ENCODE assay signal across 22 cellular contexts in the genomic region with DNA sequence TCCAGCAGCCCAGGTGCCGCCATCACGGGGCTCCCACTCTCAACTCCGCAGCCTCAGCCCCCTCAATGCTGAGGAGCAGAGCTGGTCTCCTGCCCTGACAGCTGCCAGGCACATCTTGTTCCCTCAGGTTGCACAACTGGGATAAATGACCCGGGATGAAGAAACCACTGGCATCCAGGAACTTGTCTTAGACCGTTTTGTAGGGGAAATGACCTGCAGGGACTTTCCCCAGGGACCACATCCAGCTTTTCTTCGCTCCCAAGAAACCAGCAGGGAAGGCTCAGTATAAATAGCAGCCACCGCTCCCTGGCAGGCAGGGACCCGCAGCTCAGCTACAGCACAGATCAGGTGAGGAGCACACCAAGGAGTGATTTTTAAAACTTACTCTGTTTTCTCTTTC. TPM values are rescaled to one million over a fixed set of nuclear protein-coding genes. Genes with fewer than 3 reads are reported as not detected.
DNase-seq lines count a peak whose midpoint lies in the region; ATAC-seq, FAIRE-seq and TF ChIP-seq lines count a peak whose summit lies in the region.
"Had no signal": no experiment of that assay in that cellular context is flagged by ENCODE, and none has a peak within 500 bp of the region (broad histone marks: within the 10 kb centered on the region; RNA-seq: fewer than 3 reads in every experiment).

A gene (plus strand): TSS at position 316 of the 400 bp plus-strand sequence. CDS start 624 bp downstream, outside the sequence.

- H3K27me3 ChIP-seq in lung (ENCODE audit: control insufficient read depth, insufficient read depth) (no peaks in the 10 kb centered on the region), tibial nerve (no peaks in the 10 kb centered on the region)
- H3K27me3 ChIP-seq: Peyer's patch had no signal

- CTCF ChIA-PET in T-cell (lab: Charles Lee): interaction anchor here in 1 of 2 donors (0.6 kb wide), 1 partner anchor 358 kb away, joined by 4 read pairs; no protein-coding TSS in a partner anchor

- H3K4me3 ChIP-seq in epithelial cell of esophagus (ENCODE audit: low read length) (no peak within 1 kb of the TSS), lung (no peak within 1 kb of the TSS), tibial nerve (no peak within 1 kb of the TSS)
- H3K4me3 ChIP-seq: Peyer's patch had no signal

- POLR2A ChIA-PET in T-cell (lab: Charles Lee): no interaction called here

- no peaks in the 10 kb centered on the region for H3K9me3 ChIP-seq in lung (ENCODE audit: control insufficient read depth in 2 of 2, insufficient read depth in 1 of 2, low read length in 1 of 2)
- H3K9me3 ChIP-seq in tibial nerve: no peaks in the 10 kb centered on the region
- H3K9me3 ChIP-seq: Peyer's patch had no signal

- TF ChIP-seq CTCF in epithelial cell of esophagus (IDR thresholded peaks at IDR 0.05; ENCODE audit: insufficient read depth, low read depth, low read length, missing control alignments): no peak
- no peak for TF ChIP-seq CTCF in lung (IDR thresholded peaks at IDR 0.05; ENCODE audit: control extremely low read depth, extremely low read depth)
- no peak for TF ChIP-seq CTCF in tibial nerve (IDR thresholded peaks at IDR 0.05)

- H3K4me3 Mint-ChIP-seq in T-cell: no peak within 1 kb of the TSS
- H3K4me3 Mint-ChIP-seq: activated CD4-positive, alpha-beta T cell treated with anti-CD3 and anti-CD28 coated beads, Interleukin-2, amount 10 ng/mL, durations not matched to agents 24 days and 14 days had no signal

- peaks cover 0 to 5% of the 10 kb centered on the region in 2 donors for H3K4me1 ChIP-seq in lung (ENCODE audit: control insufficient read depth in 2 of 2, insufficient read depth in 2 of 2, low read length in 2 of 2)
- H3K4me1 ChIP-seq in tibial nerve: no peaks in the 10 kb centered on the region
- H3K4me1 ChIP-seq: Peyer's patch had no signal

- DNase-seq in RPMI7951 (ENCODE audit: low read depth): peak; percentile 28
- DNase-seq in epithelial cell of esophagus (ENCODE audit: low read depth): peak; percentile 78
- DNase-seq in lung (ENCODE audit: low spot score): no peak
- no peak for DNase-seq in tibial nerve (ENCODE audit: low spot score in 2 of 2)
- DNase-seq in urothelium cell line (ENCODE audit: low spot score): no peak
- DNase-seq in T-cell: no peak
- DNase-seq: activated CD4-positive, alpha-beta T cell treated with anti-CD3 and anti-CD28 coated beads, Interleukin-2, amount 10 ng/mL, durations not matched to agents 24 days and 14 days; activated T-cell treated with anti-CD3 and anti-CD28 coated beads, Interleukin-2, amount 50 U/mL, for 48 hours; amygdala; dermis blood vessel endothelial cell; foreskin melanocyte; GF-D8; GOT3; immature natural killer cell; KBM-7; NCI-H146; NCI-H510A treated with DMSO at 0.1 percent for 48 hours; Peyer's patch had no signal

- 51 to 54% methylated on average over 8 of the region's 8 CpGs for WGBS in lung, 2 donors
- WGBS in tibial nerve, 2 donors: 64 to 72% methylated on average over 7 to 8 of the region's 8 CpGs

- ATAC-seq in lung (ENCODE audit: insufficient read depth, low FRiP score): no peak
- no peak for ATAC-seq in T-cell (replicated peaks in 1 of 4)
- no peak for ATAC-seq in GM21360 (IDR thresholded peaks at IDR 0.05; ENCODE audit: unreplicated experiment)

- H3K27ac Mint-ChIP-seq in T-cell: no peak within 1 kb of the TSS
- H3K27ac Mint-ChIP-seq: activated CD4-positive, alpha-beta T cell treated with anti-CD3 and anti-CD28 coated beads, Interleukin-2, amount 10 ng/mL, durations not matched to agents 24 days and 14 days had no signal

- peaks cover 0 to 3% (median 2%) of the 10 kb centered on the region in 3 donors for H3K4me1 Mint-ChIP-seq in T-cell
- H3K4me1 Mint-ChIP-seq: immature natural killer cell had no signal

- H3K27ac ChIP-seq in lung (ENCODE audit: low read depth in 1 of 2, low read length in 1 of 2) (no peak within 1 kb of the TSS), tibial nerve (no peak within 1 kb of the TSS)
- H3K27ac ChIP-seq: C4-2B had no signal

- no peaks in the 10 kb centered on the region for H3K9me3 Mint-ChIP-seq in T-cell
- H3K9me3 Mint-ChIP-seq: activated CD4-positive, alpha-beta T cell treated with anti-CD3 and anti-CD28 coated beads, Interleukin-2, amount 10 ng/mL, durations not matched to agents 24 days and 14 days; immature natural killer cell had no signal

- H3K36me3 ChIP-seq in lung (ENCODE audit: control insufficient read depth in 2 of 2, insufficient read depth in 2 of 2, low read length in 2 of 2) (no peaks in the 10 kb centered on the region), tibial nerve (no peaks in the 10 kb centered on the region)
- H3K36me3 ChIP-seq: Peyer's patch had no signal

- peak in 1 of 2 donors; percentile 62 for TF ChIP-seq EP300 in tibial nerve (IDR thresholded peaks at IDR 0.05)

- H3K36me3 Mint-ChIP-seq in T-cell: no peaks in the 10 kb centered on the region
- H3K36me3 Mint-ChIP-seq: immature natural killer cell had no signal

- TF ChIP-seq POLR2A in tibial nerve (IDR thresholded peaks at IDR 0.05): no peak

- no peak for FAIRE-seq in urothelium cell line (lab: Jason Lieb, UNC)

- no peaks in the 10 kb centered on the region for H3K27me3 Mint-ChIP-seq in T-cell

RNA-seq across cellular contexts. Expression of the gene that starts here (rescaled TPM):
- not detected in 2 replicates for total RNA-seq in RPMI7951 (2014; rRNA removed; shearing (Covaris generic))
- total RNA-seq in lung (100 to 1,000 TPM in 1 of 2 donors, 10 to 100 TPM in 1; 44.4 to 260 TPM), tibial nerve (10 to 100 TPM in 3 of 4 donors, 1 to 10 TPM in 1; 7.8 to 58.8 (median 16.6) TPM), T-cell (10 to 100 TPM in 1 of 5 donors, 1 to 10 TPM in 2, not detected in 2; 7.6 to 12.9 (median 9.4) TPM)
- 1,000 to 10,000 TPM in 1 of 2 donors, 100 to 1,000 TPM in 1; 148 to 2,589 TPM for polyA plus RNA-seq in lung
- total RNA-seq: activated CD4-positive, alpha-beta T cell treated with anti-CD3 and anti-CD28 coated beads, Interleukin-2, amount 10 ng/mL, durations not matched to agents 24 days and 14 days; T-helper 1 cell treated with Interleukin-12 subunit alpha and Interleukin-12 subunit beta and Interleukin-4 antibody, amounts not matched to agents 30 ng/mL and 1 ng/mL, for 36 hours; urinary bladder had no signal
- polyA plus RNA-seq: immature natural killer cell had no signal

Comparison
In these comparisons a context has a peak if more than half of its experiments do, and no peak if none do; other contexts are left out.
1. Peak in DNase-seq in RPMI7951; RNA of the gene not detected or under 1 TPM.